ENCODE assay signal across 21 cellular contexts in genomic region chr2:46575467-46575866, GRCh38.
"Had no signal": no experiment of that assay in that cellular context is flagged by ENCODE, and none has a peak within 500 bp of the region (broad histone marks: within the 10 kb centered on the region; RNA-seq: fewer than 3 reads in every experiment).

No MANE protein-coding gene starts in this region.

- H3K36me3 ChIP-seq: prostate gland had no signal

- H3K4me3 ChIP-seq: coronary artery, lung, prostate gland, right lobe of liver, spleen, transverse colon had no signal

- H3K4me3 Mint-ChIP-seq: activated CD4-positive, alpha-beta T cell treated with anti-CD3 and anti-CD28 coated beads for 36 hours; activated CD8-positive, alpha-beta T cell treated with anti-CD3 and anti-CD28 coated beads for 36 hours; activated naive CD4-positive, alpha-beta T cell treated with anti-CD3 and anti-CD28 coated beads for 36 hours; natural killer cell treated with Interleukin-12 subunit alpha and Interleukin-12 subunit beta and Interleukin-15 and Interleukin-18, amount 100 ng/mL, for 72 hours; T-cell had no signal

- DNase-seq: activated CD4-positive, alpha-beta T cell treated with anti-CD3 and anti-CD28 coated beads for 36 hours; activated CD8-positive, alpha-beta memory T cell treated with anti-CD3 and anti-CD28 coated beads, Interleukin-2, amount 50 U/mL, for 48 hours; activated CD8-positive, alpha-beta T cell treated with anti-CD3 and anti-CD28 coated beads for 36 hours; activated naive CD4-positive, alpha-beta T cell treated with anti-CD3 and anti-CD28 coated beads for 36 hours; caudate nucleus; effector CD4-positive, alpha-beta T cell; hippocampal formation; occipital lobe; right lobe of liver; spleen; stimulated activated CD4-positive, alpha-beta T cell treated with anti-CD3 and anti-CD28 coated beads, Interleukin-1b, Interleukin-23, amount 100 ng/mL, for 48 hours; stimulated activated naive CD4-positive, alpha-beta T cell; substantia nigra; T-cell; T1000; transverse colon had no signal

- ATAC-seq: activated CD4-positive, alpha-beta T cell treated with anti-CD3 and anti-CD28 coated beads for 36 hours; activated CD8-positive, alpha-beta T cell treated with anti-CD3 and anti-CD28 coated beads for 36 hours; natural killer cell treated with Interleukin-12 subunit alpha and Interleukin-12 subunit beta and Interleukin-15 and Interleukin-18, amount 100 ng/mL, for 72 hours; right lobe of liver; T-cell had no signal

- H3K27me3 Mint-ChIP-seq: activated CD4-positive, alpha-beta T cell treated with anti-CD3 and anti-CD28 coated beads for 36 hours; activated CD8-positive, alpha-beta T cell treated with anti-CD3 and anti-CD28 coated beads for 36 hours; natural killer cell treated with Interleukin-12 subunit alpha and Interleukin-12 subunit beta and Interleukin-15 and Interleukin-18, amount 100 ng/mL, for 72 hours; T-cell had no signal

- H3K4me1 ChIP-seq: right lobe of liver had no signal

- H3K27ac ChIP-seq: right lobe of liver, VCaP had no signal

- H3K27ac Mint-ChIP-seq: activated CD4-positive, alpha-beta T cell treated with anti-CD3 and anti-CD28 coated beads for 36 hours; activated CD8-positive, alpha-beta T cell treated with anti-CD3 and anti-CD28 coated beads for 36 hours; activated naive CD4-positive, alpha-beta T cell treated with anti-CD3 and anti-CD28 coated beads for 36 hours; natural killer cell treated with Interleukin-12 subunit alpha and Interleukin-12 subunit beta and Interleukin-15 and Interleukin-18, amount 100 ng/mL, for 72 hours had no signal

- H3K9me3 ChIP-seq: prostate gland, right lobe of liver, spleen, transverse colon had no signal

- H3K9me3 Mint-ChIP-seq: activated CD8-positive, alpha-beta T cell treated with anti-CD3 and anti-CD28 coated beads for 36 hours; activated naive CD4-positive, alpha-beta T cell treated with anti-CD3 and anti-CD28 coated beads for 36 hours; natural killer cell treated with Interleukin-12 subunit alpha and Interleukin-12 subunit beta and Interleukin-15 and Interleukin-18, amount 100 ng/mL, for 72 hours; T-cell had no signal

- H3K27me3 ChIP-seq: right lobe of liver, spleen, transverse colon had no signal

- H3K4me1 Mint-ChIP-seq: activated CD4-positive, alpha-beta T cell treated with anti-CD3 and anti-CD28 coated beads for 36 hours had no signal
